In the genomic region with DNA sequence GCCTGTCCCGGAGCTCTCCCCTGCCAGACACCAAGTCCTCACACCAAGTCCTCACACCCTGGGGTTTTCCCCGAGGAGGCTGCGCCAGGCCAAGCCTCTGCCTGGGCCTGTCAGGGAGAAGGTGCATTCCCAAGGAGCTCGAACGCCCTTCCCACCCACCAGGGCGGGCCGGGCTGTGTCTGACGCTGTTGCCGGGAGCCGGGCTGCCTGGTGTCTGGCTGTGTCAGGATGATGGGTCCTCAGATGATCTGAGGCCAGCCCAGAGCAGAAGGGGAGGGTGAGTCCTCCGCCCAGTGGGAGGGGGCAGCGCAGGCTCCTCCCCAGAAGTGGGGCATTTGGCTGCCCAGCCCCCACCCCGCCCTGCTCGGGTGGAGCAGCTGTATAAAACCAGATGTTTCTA, we compare ENCODE assay signal across 13 cellular contexts. TPM values are rescaled to one million over a fixed set of nuclear protein-coding genes. Genes with fewer than 3 reads are reported as not detected.
DNase-seq lines count a peak whose midpoint lies in the region; ATAC-seq and TF ChIP-seq lines count a peak whose summit lies in the region.
"Had no signal": no experiment of that assay in that cellular context is flagged by ENCODE, and none has a peak within 500 bp of the region (broad histone marks: within the 10 kb centered on the region; RNA-seq: fewer than 3 reads in every experiment).

No MANE protein-coding gene starts in this region.

- no peak overlapping the region for H2AFZ ChIP-seq in neural progenitor cell (replicated peaks)

- H3K4me3 Mint-ChIP-seq in neural progenitor cell = no peak overlapping the region
- H3K4me3 Mint-ChIP-seq: CD4-positive, CD25-positive, alpha-beta regulatory T cell; stimulated activated naive CD8-positive, alpha-beta T cell treated with anti-CD3 and anti-CD28 coated beads, Interleukin-15, amount 100 ng/mL, for 72 hours had no signal

- H3K4me1 ChIP-seq in foreskin keratinocyte = peaks cover 7% of the 10 kb centered on the region
- no peaks in the 10 kb centered on the region for H3K4me1 ChIP-seq in neural progenitor cell

- H3K36me3 ChIP-seq in neural progenitor cell = no peaks in the 10 kb centered on the region

- H3K4me2 ChIP-seq in neural progenitor cell = no peak overlapping the region

- H3K27me3 ChIP-seq in foreskin keratinocyte = peaks cover 39% of the 10 kb centered on the region
- peaks cover 36% of the 10 kb centered on the region for H3K27me3 ChIP-seq in neural progenitor cell

- peak overlapping the region; percentile 8 for H3K27ac Mint-ChIP-seq in neural progenitor cell
- H3K27ac Mint-ChIP-seq: CD4-positive, CD25-positive, alpha-beta regulatory T cell had no signal

- no peaks in the 10 kb centered on the region for H4K20me1 ChIP-seq in neural progenitor cell (ENCODE audit: low read depth)

- no peaks in the 10 kb centered on the region for H3K9me3 ChIP-seq in neural progenitor cell (ENCODE audit: low read depth)

- no peaks in the 10 kb centered on the region for H3K79me2 ChIP-seq in neural progenitor cell (ENCODE audit: low read depth)

- H3K27me3 Mint-ChIP-seq in neural progenitor cell (ENCODE audit: insufficient read depth, low read depth) = peaks cover 23% of the 10 kb centered on the region

- no peaks in the 10 kb centered on the region for H3K36me3 Mint-ChIP-seq in neural progenitor cell
- H3K36me3 Mint-ChIP-seq: CD4-positive, CD25-positive, alpha-beta regulatory T cell had no signal

- H3K9ac ChIP-seq in neural progenitor cell = no peak overlapping the region

- H3K9me3 Mint-ChIP-seq in neural progenitor cell = no peaks in the 10 kb centered on the region

- peaks cover 17% of the 10 kb centered on the region for H3K4me1 Mint-ChIP-seq in neural progenitor cell
- H3K4me1 Mint-ChIP-seq: CD4-positive, CD25-positive, alpha-beta regulatory T cell; stimulated activated naive CD8-positive, alpha-beta T cell treated with anti-CD3 and anti-CD28 coated beads, Interleukin-15, amount 100 ng/mL, for 72 hours had no signal

- peak; percentile 99 for ATAC-seq in foreskin keratinocyte
- ATAC-seq in GM18861 (IDR thresholded peaks at IDR 0.05; ENCODE audit: unreplicated experiment) = no peak
- no peak for ATAC-seq in HG02759 (IDR thresholded peaks at IDR 0.05; ENCODE audit: unreplicated experiment)
- no peak for ATAC-seq in HG03025 (IDR thresholded peaks at IDR 0.05; ENCODE audit: low FRiP score, unreplicated experiment)
- no peak for ATAC-seq in HG02970 (IDR thresholded peaks at IDR 0.05; ENCODE audit: low FRiP score, unreplicated experiment)
- ATAC-seq: stimulated activated naive CD8-positive, alpha-beta T cell treated with anti-CD3 and anti-CD28 coated beads, Interleukin-15, amount 100 ng/mL, for 72 hours had no signal

- H3F3A ChIP-seq in neural progenitor cell (ENCODE audit: low read depth) = no peaks in the 10 kb centered on the region

- DNase-seq in AG20443 (ENCODE audit: low spot score) = peak; percentile 94
- peak; percentile 56 for DNase-seq in T1000 (lab: John Stamatoyannopoulos, UW)
- peak; percentile 97 for DNase-seq in foreskin keratinocyte
- DNase-seq in neural progenitor cell (ENCODE audit: low spot score) = no peak
- DNase-seq: activated CD4-positive, alpha-beta T cell treated with anti-CD3 and anti-CD28 coated beads, Interleukin-2, amount 50 U/mL, for 48 hours; CD4-positive, CD25-positive, alpha-beta regulatory T cell; NCI-H524; stimulated activated naive CD8-positive, alpha-beta T cell treated with anti-CD3 and anti-CD28 coated beads, Interleukin-15, amount 100 ng/mL, for 72 hours had no signal

- TF ChIP-seq CTCF in foreskin keratinocyte (conservative IDR thresholded peaks at IDR 0.05) (peak; percentile 9), neural progenitor cell (IDR thresholded peaks at IDR 0.05) (no peak)

- H3K27ac ChIP-seq in foreskin keratinocyte (peak overlapping the region; percentile 74), neural progenitor cell (no peak overlapping the region)

- H3K4me3 ChIP-seq in neural progenitor cell = no peak overlapping the region

RNA-seq across cellular contexts. Expression of gene HAS1, which starts 2.3 kb away (rescaled TPM):
- total RNA-seq in foreskin keratinocyte (not detected in 2 replicates), neural progenitor cell (ENCODE audit: low replicate concordance) (0.37 and 0.69 TPM in 2 replicates)
- not detected in 2 replicates for polyA plus RNA-seq in foreskin keratinocyte
- polyA plus RNA-seq: CD4-positive, CD25-positive, alpha-beta regulatory T cell; neural cell had no signal

RNA-seq across cellular contexts. Expression of gene FPR1, which starts 25.6 kb away (rescaled TPM):
- 0.46 TPM in 1 of 2 replicates, not detected in the other for total RNA-seq in foreskin keratinocyte
- 0.40 TPM in 1 of 2 replicates, not detected in the other for polyA plus RNA-seq in foreskin keratinocyte
- total RNA-seq in neural progenitor cell (ENCODE audit: low replicate concordance) = not detected in 2 replicates
- total RNA-seq: CD4-positive, CD25-positive, alpha-beta regulatory T cell had no signal
- polyA plus RNA-seq: neural cell had no signal

RNA-seq across cellular contexts. Expression of gene SPACA6, which starts 32.9 kb away (rescaled TPM):
- total RNA-seq in foreskin keratinocyte (4.1 and 5.2 TPM in 2 replicates), neural progenitor cell (ENCODE audit: low replicate concordance) (6.9 and 12.0 TPM in 2 replicates)
- 4.6 and 6.5 TPM in 2 replicates for polyA plus RNA-seq in foreskin keratinocyte

RNA-seq across cellular contexts. Expression of gene FPR2, which starts 34.9 kb away (rescaled TPM):
- total RNA-seq in foreskin keratinocyte (not detected in 2 replicates), neural progenitor cell (ENCODE audit: low replicate concordance) (not detected in 2 replicates)
- polyA plus RNA-seq in foreskin keratinocyte = not detected in 2 replicates
- total RNA-seq: CD4-positive, CD25-positive, alpha-beta regulatory T cell had no signal
- polyA plus RNA-seq: CD4-positive, CD25-positive, alpha-beta regulatory T cell; neural cell had no signal
